ENCODE assay signal across 1 cellular context in the genomic region with DNA sequence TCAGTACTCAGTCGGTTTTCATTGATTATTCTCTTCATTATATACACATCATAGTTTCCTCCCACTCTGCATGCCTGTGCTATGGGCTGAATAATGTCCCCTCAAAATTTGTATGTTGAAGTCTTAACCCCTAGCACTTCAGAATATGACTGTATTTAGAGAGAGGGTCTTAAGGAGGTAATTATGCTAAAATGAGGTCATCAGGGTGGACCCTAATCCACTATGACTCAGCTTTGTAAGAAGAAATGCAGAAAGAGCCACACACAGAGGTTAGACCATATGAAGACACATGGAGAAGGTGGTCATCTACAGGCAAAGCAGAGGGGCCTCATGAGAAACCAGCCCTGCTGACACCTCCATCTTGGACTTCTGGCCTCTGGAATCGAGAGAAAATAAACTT.
TF ChIP-seq lines count a peak whose summit lies in the region.

No MANE protein-coding gene starts in this region.

TF ChIP-seq in HepG2, 621 proteins besides CTCF, POLR2A, EP300 and RAD21:
- peak; percentile 61; the same call in 1 of the 2 replicates for TF ChIP-seq CREB1 (IDR thresholded peaks at IDR 0.05)
- no peak for TF ChIP-seq CREB1 (CRISPR knock-in tag; IDR thresholded peaks at IDR 0.05)
- TF ChIP-seq, protein P1, sequence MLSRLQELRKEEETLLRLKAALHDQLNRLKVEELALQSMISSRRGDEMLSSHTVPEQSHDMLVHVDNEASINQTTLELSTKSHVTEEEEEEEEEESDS (CRISPR knock-in tag; IDR thresholded peaks at IDR 0.05; ENCODE audit: borderline replicate concordance) = no peak
- peak; percentile 54; the same call in 1 of the 2 replicates for TF ChIP-seq ATF7 (IDR thresholded peaks at IDR 0.05)
- TF ChIP-seq ATF7 (CRISPR knock-in tag; IDR thresholded peaks at IDR 0.05) = no peak
